In the genomic region with DNA sequence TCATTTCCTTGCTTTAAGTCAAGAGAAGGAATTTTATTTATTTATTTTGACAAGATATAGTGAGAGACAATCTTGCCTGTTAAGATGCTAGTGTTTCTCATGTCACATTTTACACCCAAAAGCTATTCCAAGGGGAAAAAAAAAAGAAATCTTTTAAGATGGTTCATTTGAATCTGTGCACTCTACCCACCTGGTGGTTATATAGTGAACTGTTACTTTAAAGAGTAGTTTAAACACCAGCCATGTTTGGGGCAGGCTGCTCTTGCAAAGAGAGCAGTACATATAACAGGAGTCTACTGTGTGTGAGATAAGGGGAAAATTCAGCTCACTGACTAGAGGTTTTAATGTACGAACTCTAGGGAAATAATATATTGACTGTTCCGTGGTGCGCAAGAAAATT, we compare ENCODE assay signal across 13 cellular contexts. TPM values are rescaled to one million over a fixed set of nuclear protein-coding genes. Genes with fewer than 3 reads are reported as not detected.
A peak's percentile ranks its signal among the peaks of the same experiment; 100 is the strongest.
DNase-seq lines count a peak whose midpoint lies in the region; ATAC-seq, FAIRE-seq and TF ChIP-seq lines count a peak whose summit lies in the region.
"Had no signal": no experiment of that assay in that cellular context is flagged by ENCODE, and none has a peak within 500 bp of the region (broad histone marks: within the 10 kb centered on the region; RNA-seq: fewer than 3 reads in every experiment).

No MANE protein-coding gene starts in this region.

- no peaks in the 10 kb centered on the region for H3K27me3 ChIP-seq in bronchial epithelial cell (ENCODE audit: control insufficient read depth, insufficient read depth, low read length)

- TF ChIP-seq CTCF in C4-2B (conservative IDR thresholded peaks at IDR 0.05) (peak; percentile 36), bronchial epithelial cell (IDR thresholded peaks at IDR 0.05; ENCODE audit: insufficient read depth, low read length, severe bottlenecking) (peak; percentile 2), coronary artery (IDR thresholded peaks at IDR 0.05) (no peak)

- ATAC-seq in HG03342 (IDR thresholded peaks at IDR 0.05; ENCODE audit: unreplicated experiment), result peak; percentile 63
- no peak for ATAC-seq in GM19395 (IDR thresholded peaks at IDR 0.05; ENCODE audit: unreplicated experiment)
- ATAC-seq in GM19463 (IDR thresholded peaks at IDR 0.05; ENCODE audit: unreplicated experiment), result no peak
- no peak for ATAC-seq in GM18517 (IDR thresholded peaks at IDR 0.05; ENCODE audit: unreplicated experiment)
- ATAC-seq: activated T-cell treated with anti-CD3 and anti-CD28 coated beads, Interleukin-2, amount 50 U/mL, for 72 hours had no signal

- H3K27ac ChIP-seq in C4-2B (no peak overlapping the region), coronary artery (no peak overlapping the region)
- H3K27ac ChIP-seq: esophagus squamous epithelium, skin epidermis had no signal

- H3K4me3 ChIP-seq in bronchial epithelial cell (ENCODE audit: low read depth, low read length), result no peak overlapping the region
- H3K4me3 ChIP-seq in coronary artery, result no peak overlapping the region
- H3K4me3 ChIP-seq: esophagus squamous epithelium, skin epidermis had no signal

- FAIRE-seq in bronchial epithelial cell (lab: Jason Lieb, UNC), result no peak

- DNase-seq in NCI-H345 (lab: John Stamatoyannopoulos, UW) (peak; percentile 70), bronchial epithelial cell (ENCODE audit: low read depth) (no peak), coronary artery (ENCODE audit: low spot score) (no peak)
- DNase-seq: activated T-cell treated with anti-CD3 and anti-CD28 coated beads, Interleukin-2, amount 50 U/mL, for 72 hours; esophagus squamous epithelium; GF-D8 had no signal

- H3K36me3 ChIP-seq in bronchial epithelial cell (ENCODE audit: control insufficient read depth, insufficient read depth, low read length), result no peaks in the 10 kb centered on the region
- H3K36me3 ChIP-seq: esophagus squamous epithelium had no signal

RNA-seq across cellular contexts. Expression of gene ELAVL4, which starts 3.3 kb away (rescaled TPM):
- not detected in 2 replicates for total RNA-seq in bronchial epithelial cell
- total RNA-seq: activated T-cell treated with anti-CD3 and anti-CD28 coated beads, Interleukin-2, amount 50 U/mL, for 72 hours; esophagus squamous epithelium; myocyte had no signal
